ENCODE assay signal across 8 cellular contexts in genomic region chr2:96407041-96407918, GRCh38.
A peak's percentile ranks its signal among the peaks of the same experiment; 100 is the strongest.
DNase-seq lines count a peak whose midpoint lies in the region; ATAC-seq and TF ChIP-seq lines count a peak whose summit lies in the region.

No MANE protein-coding gene starts in this region.

- H3K9me3 ChIP-seq in thyroid gland: no peaks in the 10 kb centered on the region

- no peak overlapping the region for H3K4me3 Mint-ChIP-seq in activated naive CD4-positive, alpha-beta T cell treated with anti-CD3 and anti-CD28 coated beads for 36 hours
- no peak overlapping the region for H3K4me3 Mint-ChIP-seq in osteocyte (ENCODE audit: unreplicated experiment)

- WGBS in thyroid gland, 2 donors: 29 to 35% methylated on average over 14 of the region's 20 CpGs

- H3K36me3 Mint-ChIP-seq in activated naive CD4-positive, alpha-beta T cell treated with anti-CD3 and anti-CD28 coated beads for 36 hours (ENCODE audit: low read depth): no peaks in the 10 kb centered on the region
- H3K36me3 Mint-ChIP-seq in osteocyte (ENCODE audit: unreplicated experiment): no peaks in the 10 kb centered on the region

- CTCF ChIA-PET in GM10248 (lab: Yijun Ruan, JAX): interaction anchor here (0.7 to 8.7 kb wide), 52 partner anchors 11 to 461 kb away, joined by 3 to 269 read pairs (median 4); partner anchors contain the start of gene NEURL3
- CTCF ChIA-PET in activated naive CD4-positive, alpha-beta T cell treated with anti-CD3 and anti-CD28 coated beads for 36 hours (lab: Charles Lee): interaction anchor here (0.7 to 9.0 kb wide), 42 partner anchors 11 to 593 kb away, joined by 3 to 195 read pairs (median 4); partner anchors contain the start of genes NCAPH and NEURL3

- no peak for ATAC-seq in GM18909 (IDR thresholded peaks at IDR 0.05; ENCODE audit: poor library complexity, unreplicated experiment)

- DNase-seq in GM10248 (ENCODE audit: extremely low spot score): peak; percentile 85
- peak; percentile 72 for DNase-seq in KBM-7
- DNase-seq in SK-N-DZ (ENCODE audit: low spot score): peak; percentile 74
- DNase-seq in activated naive CD4-positive, alpha-beta T cell treated with anti-CD3 and anti-CD28 coated beads for 36 hours: peak; percentile 81
- peak; percentile 79 for DNase-seq in germinal center (ENCODE audit: low spot score)
- DNase-seq in osteocyte (ENCODE audit: extremely low spot score, unreplicated experiment): peak; percentile 84
- peak; percentile 51 to 66 for DNase-seq in thyroid gland

- H3K4me1 ChIP-seq in thyroid gland: peaks cover 4 to 18% of the 10 kb centered on the region in 2 donors

- no peak overlapping the region for H3K27ac ChIP-seq in thyroid gland

- peak overlapping the region; percentile 71 for H3K27ac Mint-ChIP-seq in activated naive CD4-positive, alpha-beta T cell treated with anti-CD3 and anti-CD28 coated beads for 36 hours
- H3K27ac Mint-ChIP-seq in osteocyte (ENCODE audit: unreplicated experiment): no peak overlapping the region

- intact Hi-C loops in activated naive CD4-positive, alpha-beta T cell treated with anti-CD3 and anti-CD28 coated beads for 36 hours (cut with micrococcal nuclease): loop anchor here (1.0 to 5.0 kb wide), 5 partner anchors 65 to 395 kb away; no protein-coding TSS in a partner anchor
- intact Hi-C loops in thyroid gland (cut with DNase I): loop anchor here (5.0 kb wide), 1 partner anchor 100 kb away; the partner anchor contains the start of gene NEURL3

- no peaks in the 10 kb centered on the region for H3K27me3 Mint-ChIP-seq in activated naive CD4-positive, alpha-beta T cell treated with anti-CD3 and anti-CD28 coated beads for 36 hours (ENCODE audit: low read depth)
- peaks cover 26% of the 10 kb centered on the region for H3K27me3 Mint-ChIP-seq in osteocyte (ENCODE audit: unreplicated experiment)

- peaks cover 27% of the 10 kb centered on the region for H3K4me1 Mint-ChIP-seq in activated naive CD4-positive, alpha-beta T cell treated with anti-CD3 and anti-CD28 coated beads for 36 hours (ENCODE audit: low read depth)
- H3K4me1 Mint-ChIP-seq in osteocyte (ENCODE audit: unreplicated experiment): peaks cover 16% of the 10 kb centered on the region

- TF ChIP-seq POLR2A in thyroid gland (IDR thresholded peaks at IDR 0.05): no peak

- H3K27me3 ChIP-seq in thyroid gland: no peaks in the 10 kb centered on the region

- in situ Hi-C loops in KBM-7 (cut with MboI; ENCODE audit: low pct_unique_long_range_greater_than_20kb, low sequenced_read_pairs): no loop called here

- no peak overlapping the region for H3K4me3 ChIP-seq in thyroid gland (replicated peaks in 1 of 3)

- TF ChIP-seq CTCF in GM10248 (IDR thresholded peaks at IDR 0.05; ENCODE audit: control extremely low read depth, extremely low read depth, low read depth, missing control alignments) (peak; percentile 86), osteocyte (IDR thresholded peaks at IDR 0.05) (peak; percentile 84), thyroid gland (IDR thresholded peaks at IDR 0.05) (peak; percentile 33 to 79 (median 78))

- H3K9me3 Mint-ChIP-seq in activated naive CD4-positive, alpha-beta T cell treated with anti-CD3 and anti-CD28 coated beads for 36 hours: no peaks in the 10 kb centered on the region
- no peaks in the 10 kb centered on the region for H3K9me3 Mint-ChIP-seq in osteocyte (ENCODE audit: unreplicated experiment)

- POLR2A ChIA-PET in GM10248 (lab: Yijun Ruan, JAX): interaction anchor here (0.6 kb wide), 1 partner anchor 122 kb away, joined by 3 read pairs; no protein-coding TSS in a partner anchor

- H3K36me3 ChIP-seq in thyroid gland: no peaks in the 10 kb centered on the region
